21 cellular contexts compared by ENCODE assay signal in genomic region chr13:112792511-112792910, GRCh38.
DNase-seq lines count a peak whose midpoint lies in the region; ATAC-seq and TF ChIP-seq lines count a peak whose summit lies in the region.
"Had no signal": no experiment of that assay in that cellular context is flagged by ENCODE, and none has a peak within 500 bp of the region (broad histone marks: within the 10 kb centered on the region; RNA-seq: fewer than 3 reads in every experiment).

No MANE protein-coding gene starts in this region.

- H3K27me3 Mint-ChIP-seq in Caco-2 (ENCODE audit: insufficient read depth, unreplicated experiment), result no peaks in the 10 kb centered on the region
- H3K27me3 Mint-ChIP-seq: central memory CD8-positive, alpha-beta T cell; naive thymus-derived CD8-positive, alpha-beta T cell had no signal

- TSS peak; percentile 9 for BruUV-seq in Caco-2 (replicated peaks; lab: Mats Ljungman, UMichigan)

- peak overlapping the region; percentile 51; the same call in 1 of the 2 replicates for H3K27ac ChIP-seq in BLaER1
- H3K27ac ChIP-seq in caudate nucleus (ENCODE audit: low read depth, low read length), result peak overlapping the region; percentile 36
- H3K27ac ChIP-seq in lower lobe of right lung, result peak overlapping the region; percentile 68
- H3K27ac ChIP-seq: foreskin keratinocyte, tibial nerve had no signal

- H3K27me3 ChIP-seq in BLaER1, result no peaks in the 10 kb centered on the region
- no peaks in the 10 kb centered on the region for H3K27me3 ChIP-seq in Caco-2 (replicated peaks; ENCODE audit: control insufficient read depth, insufficient read depth, low read length)
- H3K27me3 ChIP-seq in lower lobe of right lung (ENCODE audit: low read depth), result no peaks in the 10 kb centered on the region
- H3K27me3 ChIP-seq: foreskin keratinocyte, tibial nerve had no signal

- no peaks in the 10 kb centered on the region for H3K9me3 Mint-ChIP-seq in Caco-2 (ENCODE audit: unreplicated experiment)
- H3K9me3 Mint-ChIP-seq: central memory CD8-positive, alpha-beta T cell had no signal

- peaks cover 28% of the 10 kb centered on the region for H3K9me3 ChIP-seq in BLaER1
- H3K9me3 ChIP-seq in Caco-2, result peaks cover under 1% of the 10 kb centered on the region; the same call in 1 of the 2 replicates
- no peaks in the 10 kb centered on the region for H3K9me3 ChIP-seq in lower lobe of right lung
- H3K9me3 ChIP-seq: HAP-1, tibial nerve had no signal

- no peaks in the 10 kb centered on the region; the same call in 1 of the 2 replicates for H4K20me1 ChIP-seq in BLaER1

- no peak overlapping the region for H3K4me3 ChIP-seq in BLaER1
- no peak overlapping the region for H3K4me3 ChIP-seq in Caco-2 (ENCODE audit: low read depth, low read length)
- no peak overlapping the region for H3K4me3 ChIP-seq in lower lobe of right lung
- H3K4me3 ChIP-seq: HAP-1, tibial nerve had no signal

- no peak for ATAC-seq in lower lobe of right lung
- no peak for ATAC-seq in HG02840 (IDR thresholded peaks at IDR 0.05; ENCODE audit: low FRiP score, unreplicated experiment)
- ATAC-seq: foreskin keratinocyte; naive thymus-derived CD8-positive, alpha-beta T cell; SK-N-SH treated with all-trans-retinoic acid at 6 μM for 48 hours had no signal

- POLR2A ChIA-PET in Caco-2 (lab: Charles Lee), result no interaction called here

- TF ChIP-seq CTCF in Caco-2 (IDR thresholded peaks at IDR 0.05; ENCODE audit: insufficient read depth in 1 of 2, low read depth in 1 of 2, low read length in 1 of 2, severe bottlenecking in 1 of 2, unreplicated experiment in 1 of 2) (no peak), lower lobe of right lung (IDR thresholded peaks at IDR 0.05) (no peak)

- no peaks in the 10 kb centered on the region for H3K4me1 Mint-ChIP-seq in Caco-2 (ENCODE audit: low read depth, unreplicated experiment)
- H3K4me1 Mint-ChIP-seq: central memory CD8-positive, alpha-beta T cell had no signal

- CTCF ChIA-PET in Caco-2 (lab: Charles Lee), result no interaction called here

- H3K4me3 Mint-ChIP-seq in Caco-2 (ENCODE audit: unreplicated experiment), result no peak overlapping the region
- H3K4me3 Mint-ChIP-seq: central memory CD8-positive, alpha-beta T cell had no signal

- peaks cover 21% of the 10 kb centered on the region for H3K4me1 ChIP-seq in BLaER1
- H3K4me1 ChIP-seq in Caco-2, result no peaks in the 10 kb centered on the region
- H3K4me1 ChIP-seq in lower lobe of right lung, result peaks cover 41% of the 10 kb centered on the region
- H3K4me1 ChIP-seq: foreskin keratinocyte, HAP-1, tibial nerve had no signal

- H3K9ac ChIP-seq in BLaER1, result peak overlapping the region; percentile 7; the same call in 1 of the 2 replicates

- intact Hi-C loops in Caco-2 (cut with micrococcal nuclease; ENCODE audit: unreplicated experiment), result no loop called here
- intact Hi-C loops in lower lobe of right lung (cut with DNase I), result no loop called here

- no peak overlapping the region for H3K27ac Mint-ChIP-seq in Caco-2 (ENCODE audit: unreplicated experiment)

- peaks cover 74% of the 10 kb centered on the region for H3K36me3 Mint-ChIP-seq in Caco-2 (ENCODE audit: insufficient read depth, unreplicated experiment)

- DNase-seq in Caco-2, result no peak
- DNase-seq in caudate nucleus (lab: John Stamatoyannopoulos, UW), result no peak
- no peak for DNase-seq in lower lobe of right lung
- DNase-seq in iPS-NIHi11 (ENCODE audit: low spot score), result no peak
- DNase-seq in NK-92 (lab: John Stamatoyannopoulos, UW; ENCODE audit: unreplicated experiment), result no peak
- no peak for DNase-seq in NCI-H82 (lab: John Stamatoyannopoulos, UW)
- DNase-seq: activated gamma-delta T cell; amygdala; foreskin keratinocyte; hippocampal formation; naive thymus-derived CD8-positive, alpha-beta T cell; NCI-H446; stimulated activated CD4-positive, alpha-beta T cell treated with anti-CD3 and anti-CD28 coated beads, Interleukin-1b, Interleukin-23, amount 100 ng/mL, for 48 hours; stimulated activated naive CD4-positive, alpha-beta T cell; T1000 had no signal

- peaks cover 66% of the 10 kb centered on the region for H3K36me3 ChIP-seq in BLaER1
- no peaks in the 10 kb centered on the region; the same call in 1 of the 2 replicates for H3K36me3 ChIP-seq in Caco-2 (ENCODE audit: control insufficient read depth, insufficient read depth, low read length)
- H3K36me3 ChIP-seq in lower lobe of right lung, result peaks cover 12% of the 10 kb centered on the region
- H3K36me3 ChIP-seq: HAP-1 had no signal

- peak overlapping the region; percentile 80 for H3K4me2 ChIP-seq in BLaER1
